Comparison of ENCODE assay signal across 7 cellular contexts in genomic region chr6:161817881-161818280, GRCh38.
"Had no signal": no experiment of that assay in that cellular context is flagged by ENCODE, and none has a peak within 500 bp of the region (broad histone marks: within the 10 kb centered on the region; RNA-seq: fewer than 3 reads in every experiment).

No MANE protein-coding gene starts in this region.

- H3K4me2 ChIP-seq: KMS-11 had no signal

- DNase-seq: IMR-90, KBM-7 had no signal

- FAIRE-seq: HepG2, HTR-8/SVneo had no signal

- H3K27me3 Mint-ChIP-seq: IgD-negative memory B cell had no signal

- H3K9ac ChIP-seq: KMS-11 had no signal

- H3K4me3 Mint-ChIP-seq: IgD-negative memory B cell had no signal

- H3K27ac Mint-ChIP-seq: IgD-negative memory B cell had no signal

- ATAC-seq: HepG2 had no signal

- H3K27ac ChIP-seq: HL-60, KMS-11 had no signal
